In the genomic region with DNA sequence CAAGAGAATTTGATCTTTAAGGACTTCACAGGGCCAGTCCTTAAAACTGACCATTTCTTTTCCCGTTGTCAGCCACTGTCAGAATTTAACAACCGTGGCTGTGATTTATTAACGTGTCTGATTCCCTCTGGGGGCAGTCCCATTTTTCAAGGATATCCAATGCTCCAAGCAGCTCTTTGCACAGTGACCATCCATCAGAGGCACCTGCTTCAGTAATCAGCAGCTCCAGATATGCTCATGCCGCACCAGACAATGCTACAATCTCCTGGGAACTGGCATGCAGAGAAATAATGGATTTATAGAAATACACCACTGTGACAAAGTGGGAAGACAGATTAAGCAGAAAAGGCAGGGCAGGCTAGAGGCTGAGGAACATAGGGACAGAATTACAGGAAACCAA, we compare ENCODE assay signal across 15 cellular contexts.
"Had no signal": no experiment of that assay in that cellular context is flagged by ENCODE, and none has a peak within 500 bp of the region (broad histone marks: within the 10 kb centered on the region; RNA-seq: fewer than 3 reads in every experiment).

No MANE protein-coding gene starts in this region.

- H3K4me3 ChIP-seq: ascending aorta, dorsolateral prefrontal cortex, mucosa of descending colon, sigmoid colon, spleen, testis, upper lobe of left lung had no signal

- H3K4me1 ChIP-seq: spleen, testis, upper lobe of left lung had no signal

- H3K27me3 ChIP-seq: ascending aorta, dorsolateral prefrontal cortex, sigmoid colon, testis, upper lobe of left lung had no signal

- H3K9me3 ChIP-seq: ascending aorta, mucosa of descending colon, sigmoid colon, spleen, testis, upper lobe of left lung had no signal

- ATAC-seq: activated CD4-positive, alpha-beta T cell treated with anti-CD3 and anti-CD28 coated beads for 36 hours; activated CD8-positive, alpha-beta memory T cell treated with anti-CD3 and anti-CD28 coated beads, Interleukin-2, amount 10 ng/mL, durations not matched to agents 7 days and 5 days; mucosa of descending colon; naive thymus-derived CD4-positive, alpha-beta T cell; stimulated activated naive CD8-positive, alpha-beta T cell treated with anti-CD3 and anti-CD28 coated beads, Interleukin-15, amount 100 ng/mL, for 72 hours had no signal

- DNase-seq: activated CD4-positive, alpha-beta memory T cell treated with anti-CD3 and anti-CD28 coated beads for 36 hours; activated CD4-positive, alpha-beta T cell treated with anti-CD3 and anti-CD28 coated beads for 36 hours; activated CD8-positive, alpha-beta memory T cell treated with anti-CD3 and anti-CD28 coated beads, Interleukin-2, amount 10 ng/mL, durations not matched to agents 7 days and 5 days; activated naive CD4-positive, alpha-beta T cell treated with anti-CD3 and anti-CD28 coated beads, Interleukin-2, amount 10 ng/mL, durations not matched to agents 7 days and 5 days; activated T-cell treated with anti-CD3 and anti-CD28 coated beads, Interleukin-2, amount 50 U/mL, for 1 hour; dorsolateral prefrontal cortex; mucosa of descending colon; naive thymus-derived CD4-positive, alpha-beta T cell; sigmoid colon; spleen; stimulated activated naive CD8-positive, alpha-beta T cell treated with anti-CD3 and anti-CD28 coated beads, Interleukin-15, amount 100 ng/mL, for 72 hours; T-helper 2 cell; upper lobe of left lung had no signal

- H3K27ac ChIP-seq: ascending aorta, dorsolateral prefrontal cortex, spleen, testis, upper lobe of left lung had no signal

- H3K36me3 ChIP-seq: ascending aorta, sigmoid colon, spleen, upper lobe of left lung had no signal
